In the genomic region with DNA sequence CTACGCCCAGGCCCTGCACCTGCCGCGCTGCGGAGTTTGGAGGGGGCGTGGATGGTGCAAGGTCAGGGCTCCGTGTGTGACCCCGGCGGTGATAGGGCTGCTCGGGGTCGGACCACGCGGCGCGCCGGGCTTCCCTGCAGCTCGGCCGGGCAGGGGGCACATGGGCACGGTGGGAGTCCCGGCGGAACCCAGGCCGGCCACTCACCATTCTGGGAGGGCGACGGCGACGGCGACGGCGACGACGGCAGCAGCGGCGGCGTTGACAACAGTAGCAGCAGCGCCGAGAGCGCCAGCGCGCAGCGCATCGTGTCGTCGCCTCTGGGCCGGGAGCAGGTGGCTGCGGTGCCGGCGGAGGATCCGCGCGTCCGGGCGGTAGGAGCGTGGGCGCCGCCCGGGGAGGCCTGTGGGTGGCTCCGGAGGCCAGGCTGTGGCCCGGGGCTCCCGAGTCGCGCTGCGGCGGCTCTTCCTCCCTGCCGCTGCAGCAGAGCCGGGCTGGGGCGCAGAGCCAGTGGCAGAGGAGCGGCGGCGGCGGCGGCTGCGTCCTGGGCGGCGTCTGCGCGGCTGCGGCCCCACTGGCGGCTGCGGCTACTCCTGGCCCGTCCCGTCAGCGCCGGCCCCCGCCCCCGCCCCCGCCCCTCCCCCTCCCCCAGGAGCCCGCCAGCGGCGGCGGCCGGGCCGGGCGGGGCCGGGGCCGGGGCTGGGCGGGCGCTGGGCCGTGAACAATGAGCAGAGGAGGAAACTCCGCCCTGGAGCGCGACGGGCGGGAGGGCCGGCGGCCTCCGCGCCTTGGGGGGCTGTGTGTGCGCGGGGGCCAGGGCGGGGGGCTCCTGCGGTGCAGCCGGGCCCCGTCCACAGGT, we compare ENCODE assay signal across 1 cellular context.
TF ChIP-seq lines count a peak whose summit lies in the region.

A gene (minus strand): TSS at position 574 of the 857 bp plus-strand sequence. CDS start 269 bp downstream, at position 305.

TF ChIP-seq in HepG2, 621 proteins besides CTCF, POLR2A, EP300 and RAD21 (continued from another document and continues in another):
- TF ChIP-seq, protein P1, sequence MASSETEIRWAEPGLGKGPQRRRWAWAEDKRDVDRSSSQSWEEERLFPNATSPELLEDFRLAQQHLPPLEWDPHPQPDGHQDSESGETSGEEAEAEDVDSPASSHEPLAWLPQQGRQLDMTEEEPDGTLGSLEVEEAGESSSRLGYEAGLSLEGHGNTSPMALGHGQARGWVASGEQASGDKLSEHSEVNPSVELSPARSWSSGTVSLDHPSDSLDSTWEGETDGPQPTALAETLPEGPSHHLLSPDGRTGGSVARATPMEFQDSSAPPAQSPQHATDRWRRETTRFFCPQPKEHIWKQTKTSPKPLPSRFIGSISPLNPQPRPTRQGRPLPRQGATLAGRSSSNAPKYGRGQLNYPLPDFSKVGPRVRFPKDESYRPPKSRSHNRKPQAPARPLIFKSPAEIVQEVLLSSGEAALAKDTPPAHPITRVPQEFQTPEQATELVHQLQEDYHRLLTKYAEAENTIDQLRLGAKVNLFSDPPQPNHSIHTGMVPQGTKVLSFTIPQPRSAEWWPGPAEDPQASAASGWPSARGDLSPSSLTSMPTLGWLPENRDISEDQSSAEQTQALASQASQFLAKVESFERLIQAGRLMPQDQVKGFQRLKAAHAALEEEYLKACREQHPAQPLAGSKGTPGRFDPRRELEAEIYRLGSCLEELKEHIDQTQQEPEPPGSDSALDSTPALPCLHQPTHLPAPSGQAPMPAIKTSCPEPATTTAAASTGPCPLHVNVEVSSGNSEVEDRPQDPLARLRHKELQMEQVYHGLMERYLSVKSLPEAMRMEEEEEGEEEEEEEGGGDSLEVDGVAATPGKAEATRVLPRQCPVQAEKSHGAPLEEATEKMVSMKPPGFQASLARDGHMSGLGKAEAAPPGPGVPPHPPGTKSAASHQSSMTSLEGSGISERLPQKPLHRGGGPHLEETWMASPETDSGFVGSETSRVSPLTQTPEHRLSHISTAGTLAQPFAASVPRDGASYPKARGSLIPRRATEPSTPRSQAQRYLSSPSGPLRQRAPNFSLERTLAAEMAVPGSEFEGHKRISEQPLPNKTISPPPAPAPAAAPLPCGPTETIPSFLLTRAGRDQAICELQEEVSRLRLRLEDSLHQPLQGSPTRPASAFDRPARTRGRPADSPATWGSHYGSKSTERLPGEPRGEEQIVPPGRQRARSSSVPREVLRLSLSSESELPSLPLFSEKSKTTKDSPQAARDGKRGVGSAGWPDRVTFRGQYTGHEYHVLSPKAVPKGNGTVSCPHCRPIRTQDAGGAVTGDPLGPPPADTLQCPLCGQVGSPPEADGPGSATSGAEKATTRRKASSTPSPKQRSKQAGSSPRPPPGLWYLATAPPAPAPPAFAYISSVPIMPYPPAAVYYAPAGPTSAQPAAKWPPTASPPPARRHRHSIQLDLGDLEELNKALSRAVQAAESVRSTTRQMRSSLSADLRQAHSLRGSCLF (CRISPR knock-in tag; IDR thresholded peaks at IDR 0.05; ENCODE audit: borderline replicate concordance) = no peak
- TF ChIP-seq SMAD9 (CRISPR knock-in tag; IDR thresholded peaks at IDR 0.05) (no peak), HNRNPUL1 (IDR thresholded peaks at IDR 0.05; ENCODE audit: low read depth, low read length) (no peak), ZSCAN21 (CRISPR knock-in tag; IDR thresholded peaks at IDR 0.05; ENCODE audit: borderline replicate concordance) (no peak), HNRNPLL (IDR thresholded peaks at IDR 0.05; ENCODE audit: low read depth, low read length, poor library complexity, severe bottlenecking) (peak; percentile 97), ZNF207 (IDR thresholded peaks at IDR 0.05; ENCODE audit: borderline replicate concordance) (no peak), SP140L (CRISPR knock-in tag; IDR thresholded peaks at IDR 0.05; ENCODE audit: borderline replicate concordance) (no peak), ZNF839 (CRISPR knock-in tag; IDR thresholded peaks at IDR 0.05; ENCODE audit: borderline replicate concordance) (no peak), SMYD3 (CRISPR knock-in tag; IDR thresholded peaks at IDR 0.05) (no peak), SIX1 (CRISPR knock-in tag; IDR thresholded peaks at IDR 0.05; ENCODE audit: borderline replicate concordance) (no peak), ZNF83 (CRISPR knock-in tag; IDR thresholded peaks at IDR 0.05; ENCODE audit: borderline replicate concordance) (no peak), ZMAT3 (CRISPR knock-in tag; conservative IDR thresholded peaks at IDR 0.05) (0 out of 2 replicates have a peak, but pooled peaks have one; percentile 33), ZNF841 (CRISPR knock-in tag; IDR thresholded peaks at IDR 0.05; ENCODE audit: borderline replicate concordance) (peak; percentile 70; the same call in 1 of the 2 replicates), MXD4 (CRISPR knock-in tag; IDR thresholded peaks at IDR 0.05) (no peak), HIVEP1 (CRISPR knock-in tag; IDR thresholded peaks at IDR 0.05) (0 out of 2 replicates have a peak, but pooled peaks have one; percentile 23), FLYWCH1 (CRISPR knock-in tag; IDR thresholded peaks at IDR 0.05) (no peak), ZNF292 (CRISPR knock-in tag; IDR thresholded peaks at IDR 0.05; ENCODE audit: borderline replicate concordance, low read depth) (no peak), MIXL1 (CRISPR knock-in tag; IDR thresholded peaks at IDR 0.05) (no peak), ZNF350 (CRISPR knock-in tag; IDR thresholded peaks at IDR 0.05; ENCODE audit: borderline replicate concordance, low read depth) (no peak), ZSCAN30 (CRISPR knock-in tag; IDR thresholded peaks at IDR 0.05) (no peak), ZFP82 (CRISPR knock-in tag; IDR thresholded peaks at IDR 0.05; ENCODE audit: borderline replicate concordance) (no peak), THAP11 (CRISPR knock-in tag; IDR thresholded peaks at IDR 0.05) (no peak), ZNF546 (CRISPR knock-in tag; conservative IDR thresholded peaks at IDR 0.05) (no peak), ZNF496 (CRISPR knock-in tag; IDR thresholded peaks at IDR 0.05; ENCODE audit: insufficient replicate concordance) (no peak), CHD4 (IDR thresholded peaks at IDR 0.05; ENCODE audit: borderline replicate concordance, low read length) (no peak), ZBTB42 (CRISPR knock-in tag; IDR thresholded peaks at IDR 0.05) (no peak), NAIF1 (CRISPR knock-in tag; IDR thresholded peaks at IDR 0.05; ENCODE audit: borderline replicate concordance) (no peak), ZFY (CRISPR knock-in tag; IDR thresholded peaks at IDR 0.05) (peak; percentile 42), HDAC2 (CRISPR knock-in tag; IDR thresholded peaks at IDR 0.05) (no peak), ZNF670 (CRISPR knock-in tag; IDR thresholded peaks at IDR 0.05; ENCODE audit: borderline replicate concordance) (no peak), DNMT1 (CRISPR knock-in tag; IDR thresholded peaks at IDR 0.05) (peak; percentile 51; the same call in 1 of the 2 replicates)
- TF ChIP-seq, protein P2, sequence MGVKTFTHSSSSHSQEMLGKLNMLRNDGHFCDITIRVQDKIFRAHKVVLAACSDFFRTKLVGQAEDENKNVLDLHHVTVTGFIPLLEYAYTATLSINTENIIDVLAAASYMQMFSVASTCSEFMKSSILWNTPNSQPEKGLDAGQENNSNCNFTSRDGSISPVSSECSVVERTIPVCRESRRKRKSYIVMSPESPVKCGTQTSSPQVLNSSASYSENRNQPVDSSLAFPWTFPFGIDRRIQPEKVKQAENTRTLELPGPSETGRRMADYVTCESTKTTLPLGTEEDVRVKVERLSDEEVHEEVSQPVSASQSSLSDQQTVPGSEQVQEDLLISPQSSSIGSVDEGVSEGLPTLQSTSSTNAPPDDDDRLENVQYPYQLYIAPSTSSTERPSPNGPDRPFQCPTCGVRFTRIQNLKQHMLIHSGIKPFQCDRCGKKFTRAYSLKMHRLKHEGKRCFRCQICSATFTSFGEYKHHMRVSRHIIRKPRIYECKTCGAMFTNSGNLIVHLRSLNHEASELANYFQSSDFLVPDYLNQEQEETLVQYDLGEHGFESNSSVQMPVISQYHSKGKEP (CRISPR knock-in tag; IDR thresholded peaks at IDR 0.05) = no peak
- TF ChIP-seq, protein P3, sequence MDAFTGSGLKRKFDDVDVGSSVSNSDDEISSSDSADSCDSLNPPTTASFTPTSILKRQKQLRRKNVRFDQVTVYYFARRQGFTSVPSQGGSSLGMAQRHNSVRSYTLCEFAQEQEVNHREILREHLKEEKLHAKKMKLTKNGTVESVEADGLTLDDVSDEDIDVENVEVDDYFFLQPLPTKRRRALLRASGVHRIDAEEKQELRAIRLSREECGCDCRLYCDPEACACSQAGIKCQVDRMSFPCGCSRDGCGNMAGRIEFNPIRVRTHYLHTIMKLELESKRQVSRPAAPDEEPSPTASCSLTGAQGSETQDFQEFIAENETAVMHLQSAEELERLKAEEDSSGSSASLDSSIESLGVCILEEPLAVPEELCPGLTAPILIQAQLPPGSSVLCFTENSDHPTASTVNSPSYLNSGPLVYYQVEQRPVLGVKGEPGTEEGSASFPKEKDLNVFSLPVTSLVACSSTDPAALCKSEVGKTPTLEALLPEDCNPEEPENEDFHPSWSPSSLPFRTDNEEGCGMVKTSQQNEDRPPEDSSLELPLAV (CRISPR knock-in tag; conservative IDR thresholded peaks at IDR 0.05; ENCODE audit: low read depth) = no peak
- TF ChIP-seq, protein P4, sequence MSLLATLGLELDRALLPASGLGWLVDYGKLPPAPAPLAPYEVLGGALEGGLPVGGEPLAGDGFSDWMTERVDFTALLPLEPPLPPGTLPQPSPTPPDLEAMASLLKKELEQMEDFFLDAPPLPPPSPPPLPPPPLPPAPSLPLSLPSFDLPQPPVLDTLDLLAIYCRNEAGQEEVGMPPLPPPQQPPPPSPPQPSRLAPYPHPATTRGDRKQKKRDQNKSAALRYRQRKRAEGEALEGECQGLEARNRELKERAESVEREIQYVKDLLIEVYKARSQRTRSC (CRISPR knock-in tag; IDR thresholded peaks at IDR 0.05; ENCODE audit: low read depth) = no peak
- TF ChIP-seq, protein P5, sequence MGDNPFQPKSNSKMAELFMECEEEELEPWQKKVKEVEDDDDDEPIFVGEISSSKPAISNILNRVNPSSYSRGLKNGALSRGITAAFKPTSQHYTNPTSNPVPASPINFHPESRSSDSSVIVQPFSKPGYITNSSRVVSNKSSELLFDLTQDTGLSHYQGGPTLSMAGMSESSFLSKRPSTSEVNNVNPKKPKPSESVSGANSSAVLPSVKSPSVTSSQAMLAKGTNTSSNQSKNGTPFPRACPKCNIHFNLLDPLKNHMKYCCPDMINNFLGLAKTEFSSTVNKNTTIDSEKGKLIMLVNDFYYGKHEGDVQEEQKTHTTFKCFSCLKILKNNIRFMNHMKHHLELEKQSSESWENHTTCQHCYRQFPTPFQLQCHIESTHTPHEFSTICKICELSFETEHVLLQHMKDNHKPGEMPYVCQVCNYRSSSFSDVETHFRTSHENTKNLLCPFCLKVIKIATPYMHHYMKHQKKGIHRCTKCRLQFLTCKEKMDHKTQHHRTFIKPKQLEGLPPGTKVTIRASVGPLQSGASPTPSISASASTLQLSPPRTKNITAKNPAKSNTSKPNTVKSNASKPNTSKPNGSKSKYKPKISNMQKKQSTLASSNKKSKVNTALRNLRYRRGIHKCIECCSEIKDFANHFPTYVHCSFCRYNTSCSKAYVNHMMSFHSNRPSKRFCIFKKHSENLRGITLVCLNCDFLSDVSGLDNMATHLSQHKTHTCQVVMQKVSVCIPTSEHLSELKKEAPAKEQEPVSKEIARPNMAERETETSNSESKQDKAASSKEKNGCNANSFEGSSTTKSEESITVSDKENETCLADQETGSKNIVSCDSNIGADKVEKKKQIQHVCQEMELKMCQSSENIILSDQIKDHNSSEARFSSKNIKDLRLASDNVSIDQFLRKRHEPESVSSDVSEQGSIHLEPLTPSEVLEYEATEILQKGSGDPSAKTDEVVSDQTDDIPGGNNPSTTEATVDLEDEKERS (CRISPR knock-in tag; IDR thresholded peaks at IDR 0.05) = no peak
- TF ChIP-seq, protein P6, sequence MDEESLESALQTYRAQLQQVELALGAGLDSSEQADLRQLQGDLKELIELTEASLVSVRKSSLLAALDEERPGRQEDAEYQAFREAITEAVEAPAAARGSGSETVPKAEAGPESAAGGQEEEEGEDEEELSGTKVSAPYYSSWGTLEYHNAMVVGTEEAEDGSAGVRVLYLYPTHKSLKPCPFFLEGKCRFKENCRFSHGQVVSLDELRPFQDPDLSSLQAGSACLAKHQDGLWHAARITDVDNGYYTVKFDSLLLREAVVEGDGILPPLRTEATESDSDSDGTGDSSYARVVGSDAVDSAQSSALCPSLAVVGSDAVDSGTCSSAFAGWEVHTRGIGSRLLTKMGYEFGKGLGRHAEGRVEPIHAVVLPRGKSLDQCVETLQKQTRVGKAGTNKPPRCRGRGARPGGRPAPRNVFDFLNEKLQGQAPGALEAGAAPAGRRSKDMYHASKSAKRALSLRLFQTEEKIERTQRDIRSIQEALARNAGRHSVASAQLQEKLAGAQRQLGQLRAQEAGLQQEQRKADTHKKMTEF (CRISPR knock-in tag; IDR thresholded peaks at IDR 0.05) = no peak
- TF ChIP-seq, protein P7, sequence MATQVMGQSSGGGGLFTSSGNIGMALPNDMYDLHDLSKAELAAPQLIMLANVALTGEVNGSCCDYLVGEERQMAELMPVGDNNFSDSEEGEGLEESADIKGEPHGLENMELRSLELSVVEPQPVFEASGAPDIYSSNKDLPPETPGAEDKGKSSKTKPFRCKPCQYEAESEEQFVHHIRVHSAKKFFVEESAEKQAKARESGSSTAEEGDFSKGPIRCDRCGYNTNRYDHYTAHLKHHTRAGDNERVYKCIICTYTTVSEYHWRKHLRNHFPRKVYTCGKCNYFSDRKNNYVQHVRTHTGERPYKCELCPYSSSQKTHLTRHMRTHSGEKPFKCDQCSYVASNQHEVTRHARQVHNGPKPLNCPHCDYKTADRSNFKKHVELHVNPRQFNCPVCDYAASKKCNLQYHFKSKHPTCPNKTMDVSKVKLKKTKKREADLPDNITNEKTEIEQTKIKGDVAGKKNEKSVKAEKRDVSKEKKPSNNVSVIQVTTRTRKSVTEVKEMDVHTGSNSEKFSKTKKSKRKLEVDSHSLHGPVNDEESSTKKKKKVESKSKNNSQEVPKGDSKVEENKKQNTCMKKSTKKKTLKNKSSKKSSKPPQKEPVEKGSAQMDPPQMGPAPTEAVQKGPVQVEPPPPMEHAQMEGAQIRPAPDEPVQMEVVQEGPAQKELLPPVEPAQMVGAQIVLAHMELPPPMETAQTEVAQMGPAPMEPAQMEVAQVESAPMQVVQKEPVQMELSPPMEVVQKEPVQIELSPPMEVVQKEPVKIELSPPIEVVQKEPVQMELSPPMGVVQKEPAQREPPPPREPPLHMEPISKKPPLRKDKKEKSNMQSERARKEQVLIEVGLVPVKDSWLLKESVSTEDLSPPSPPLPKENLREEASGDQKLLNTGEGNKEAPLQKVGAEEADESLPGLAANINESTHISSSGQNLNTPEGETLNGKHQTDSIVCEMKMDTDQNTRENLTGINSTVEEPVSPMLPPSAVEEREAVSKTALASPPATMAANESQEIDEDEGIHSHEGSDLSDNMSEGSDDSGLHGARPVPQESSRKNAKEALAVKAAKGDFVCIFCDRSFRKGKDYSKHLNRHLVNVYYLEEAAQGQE (IDR thresholded peaks at IDR 0.05; ENCODE audit: borderline replicate concordance in 1 of 2, low read depth in 1 of 2, low read length in 2 of 2) = no peak
- TF ChIP-seq, protein P8, sequence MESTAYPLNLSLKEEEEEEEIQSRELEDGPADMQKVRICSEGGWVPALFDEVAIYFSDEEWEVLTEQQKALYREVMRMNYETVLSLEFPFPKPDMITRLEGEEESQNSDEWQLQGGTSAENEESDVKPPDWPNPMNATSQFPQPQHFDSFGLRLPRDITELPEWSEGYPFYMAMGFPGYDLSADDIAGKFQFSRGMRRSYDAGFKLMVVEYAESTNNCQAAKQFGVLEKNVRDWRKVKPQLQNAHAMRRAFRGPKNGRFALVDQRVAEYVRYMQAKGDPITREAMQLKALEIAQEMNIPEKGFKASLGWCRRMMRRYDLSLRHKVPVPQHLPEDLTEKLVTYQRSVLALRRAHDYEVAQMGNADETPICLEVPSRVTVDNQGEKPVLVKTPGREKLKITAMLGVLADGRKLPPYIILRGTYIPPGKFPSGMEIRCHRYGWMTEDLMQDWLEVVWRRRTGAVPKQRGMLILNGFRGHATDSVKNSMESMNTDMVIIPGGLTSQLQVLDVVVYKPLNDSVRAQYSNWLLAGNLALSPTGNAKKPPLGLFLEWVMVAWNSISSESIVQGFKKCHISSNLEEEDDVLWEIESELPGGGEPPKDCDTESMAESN (CRISPR knock-in tag; conservative IDR thresholded peaks at IDR 0.05) = no peak; the same call in 1 of the 2 replicates
